Comparison of ENCODE assay signal across 34 cellular contexts in genomic region chr10:5485290-5485689, GRCh38. TPM values are rescaled to one million over a fixed set of nuclear protein-coding genes. Genes with fewer than 3 reads are reported as not detected.
"Had no signal": no experiment of that assay in that cellular context is flagged by ENCODE, and none has a peak within 500 bp of the region (broad histone marks: within the 10 kb centered on the region; RNA-seq: fewer than 3 reads in every experiment).

No MANE protein-coding gene starts in this region.

- H3K4me1 Mint-ChIP-seq: activated naive CD4-positive, alpha-beta T cell treated with anti-CD3 and anti-CD28 coated beads, Interleukin-2, amount 50 U/mL, for 24 hours; activated naive CD8-positive, alpha-beta T cell treated with anti-CD3 and anti-CD28 coated beads, Interleukin-2, amount 10 ng/mL, durations not matched to agents 7 days and 5 days; T-cell had no signal

- H3K27me3 ChIP-seq: ascending aorta had no signal

- H3K36me3 Mint-ChIP-seq: activated naive CD4-positive, alpha-beta T cell treated with anti-CD3 and anti-CD28 coated beads, Interleukin-2, amount 50 U/mL, for 24 hours; activated naive CD8-positive, alpha-beta T cell treated with anti-CD3 and anti-CD28 coated beads, Interleukin-2, amount 10 ng/mL, durations not matched to agents 7 days and 5 days; T-cell had no signal

- H3K4me3 ChIP-seq: ascending aorta had no signal

- H3K4me1 ChIP-seq: ascending aorta had no signal

- DNase-seq: activated CD4-positive, alpha-beta T cell treated with anti-CD3 and anti-CD28 coated beads for 1 hour; activated CD4-positive, alpha-beta T cell treated with anti-CD3 and anti-CD28 coated beads for 48 hours; activated CD4-positive, alpha-beta T cell treated with anti-CD3 and anti-CD28 coated beads, Interleukin-2, amount 50 U/mL, for 48 hours; activated CD4-positive, CD25-positive, alpha-beta regulatory T cell; activated CD8-positive, alpha-beta T cell treated with anti-CD3 and anti-CD28 coated beads, Interleukin-2, amount 10 ng/mL, durations not matched to agents 7 days and 5 days; activated gamma-delta T cell; activated naive CD4-positive, alpha-beta T cell treated with Interleukin-2 at 50 U/mL for 16 hours; activated naive CD8-positive, alpha-beta T cell treated with anti-CD3 and anti-CD28 coated beads, Interleukin-2, amount 10 ng/mL, durations not matched to agents 7 days and 5 days; activated T-cell treated with anti-CD3 and anti-CD28 coated beads for 4 hours; activated T-cell treated with anti-CD3 and anti-CD28 coated beads, Interleukin-2, amount 50 U/mL, for 4 hours; amygdala; caudate nucleus; cerebellar nuclear complex; Karpas-422; KBM-7; NCI-H1105; NCI-H1417 treated with DMSO at 0.1 percent for 48 hours; NCI-H1930; NCI-H2081 treated with DMSO at 0.1 percent for 48 hours; NCI-H345; NCI-H524 treated with DMSO at 0.1 percent for 48 hours; SIG-M5; T-cell; T-helper 17 cell; T-helper 9 cell; WERI-Rb-1 had no signal

- H3K27me3 Mint-ChIP-seq: activated naive CD4-positive, alpha-beta T cell treated with anti-CD3 and anti-CD28 coated beads, Interleukin-2, amount 50 U/mL, for 24 hours had no signal

- H3K36me3 ChIP-seq: ascending aorta, WERI-Rb-1 had no signal

- H3K27ac ChIP-seq: ascending aorta, WERI-Rb-1 had no signal

- H3K27ac Mint-ChIP-seq: activated CD8-positive, alpha-beta T cell treated with anti-CD3 and anti-CD28 coated beads, Interleukin-2, amount 10 ng/mL, durations not matched to agents 7 days and 5 days; activated naive CD4-positive, alpha-beta T cell treated with anti-CD3 and anti-CD28 coated beads, Interleukin-2, amount 50 U/mL, for 24 hours; activated naive CD8-positive, alpha-beta T cell treated with anti-CD3 and anti-CD28 coated beads, Interleukin-2, amount 10 ng/mL, durations not matched to agents 7 days and 5 days; activated T-helper 1 cell treated with anti-CD3 and anti-CD28 coated beads, Interleukin-12 subunit alpha, Interleukin-12 subunit beta, Interleukin-2, Interleukin-4 antibody, amounts not matched to agents 30 ng/mL and 10 ng/mL and 1 ng/mL, durations not matched to agents 14 hours and 24 hours and 36 hours; T-cell; T-helper 17 cell had no signal

- H3K9me3 Mint-ChIP-seq: activated naive CD4-positive, alpha-beta T cell treated with anti-CD3 and anti-CD28 coated beads, Interleukin-2, amount 50 U/mL, for 24 hours; activated naive CD8-positive, alpha-beta T cell treated with anti-CD3 and anti-CD28 coated beads, Interleukin-2, amount 10 ng/mL, durations not matched to agents 7 days and 5 days; activated T-cell treated with anti-CD3 and anti-CD28 coated beads, Interleukin-2, amount 50 U/mL, for 4 hours; activated T-helper 1 cell treated with anti-CD3 and anti-CD28 coated beads, Interleukin-12 subunit alpha, Interleukin-12 subunit beta, Interleukin-2, Interleukin-4 antibody, amounts not matched to agents 30 ng/mL and 10 ng/mL and 1 ng/mL, durations not matched to agents 14 hours and 24 hours and 36 hours; T-cell had no signal

- H3K4me3 Mint-ChIP-seq: activated CD8-positive, alpha-beta T cell treated with anti-CD3 and anti-CD28 coated beads, Interleukin-2, amount 10 ng/mL, durations not matched to agents 7 days and 5 days; activated naive CD4-positive, alpha-beta T cell treated with anti-CD3 and anti-CD28 coated beads, Interleukin-2, amount 50 U/mL, for 24 hours; activated naive CD8-positive, alpha-beta T cell treated with anti-CD3 and anti-CD28 coated beads, Interleukin-2, amount 10 ng/mL, durations not matched to agents 7 days and 5 days; activated T-cell treated with anti-CD3 and anti-CD28 coated beads, Interleukin-2, amount 50 U/mL, for 4 hours; activated T-helper 1 cell treated with anti-CD3 and anti-CD28 coated beads, Interleukin-12 subunit alpha, Interleukin-12 subunit beta, Interleukin-2, Interleukin-4 antibody, amounts not matched to agents 30 ng/mL and 10 ng/mL and 1 ng/mL, durations not matched to agents 14 hours and 24 hours and 36 hours; T-cell; T-helper 17 cell had no signal

RNA-seq across cellular contexts. Expression of gene CALML5, which starts 14.1 kb away (rescaled TPM):
- total RNA-seq: activated CD8-positive, alpha-beta T cell treated with anti-CD3 and anti-CD28 coated beads, Interleukin-2, amount 10 ng/mL, durations not matched to agents 7 days and 5 days; activated naive CD8-positive, alpha-beta T cell treated with anti-CD3 and anti-CD28 coated beads, Interleukin-2, amount 10 ng/mL, durations not matched to agents 7 days and 5 days; activated T-cell treated with anti-CD3 and anti-CD28 coated beads, Interleukin-2, amount 50 U/mL, for 4 hours; activated T-helper 1 cell treated with anti-CD3 and anti-CD28 coated beads, Interleukin-12 subunit alpha, Interleukin-12 subunit beta, Interleukin-2, Interleukin-4 antibody, amounts not matched to agents 30 ng/mL and 10 ng/mL and 1 ng/mL, durations not matched to agents 14 hours and 24 hours and 36 hours; ascending aorta; MCF 10A; NCI-H460; Right ventricle myocardium inferior; RPMI7951; SK-MEL-5; T-cell; T-helper 17 cell had no signal

RNA-seq across cellular contexts. Expression of gene CALML3, which starts 39.5 kb away (rescaled TPM):
- total RNA-seq: activated CD8-positive, alpha-beta T cell treated with anti-CD3 and anti-CD28 coated beads, Interleukin-2, amount 10 ng/mL, durations not matched to agents 7 days and 5 days; activated naive CD8-positive, alpha-beta T cell treated with anti-CD3 and anti-CD28 coated beads, Interleukin-2, amount 10 ng/mL, durations not matched to agents 7 days and 5 days; activated T-cell treated with anti-CD3 and anti-CD28 coated beads, Interleukin-2, amount 50 U/mL, for 4 hours; activated T-helper 1 cell treated with anti-CD3 and anti-CD28 coated beads, Interleukin-12 subunit alpha, Interleukin-12 subunit beta, Interleukin-2, Interleukin-4 antibody, amounts not matched to agents 30 ng/mL and 10 ng/mL and 1 ng/mL, durations not matched to agents 14 hours and 24 hours and 36 hours; ascending aorta; NCI-H460; Right ventricle myocardium inferior; RPMI7951; SK-MEL-5; T-cell; T-helper 17 cell had no signal
